32 cellular contexts compared by ENCODE assay signal in the genomic region with DNA sequence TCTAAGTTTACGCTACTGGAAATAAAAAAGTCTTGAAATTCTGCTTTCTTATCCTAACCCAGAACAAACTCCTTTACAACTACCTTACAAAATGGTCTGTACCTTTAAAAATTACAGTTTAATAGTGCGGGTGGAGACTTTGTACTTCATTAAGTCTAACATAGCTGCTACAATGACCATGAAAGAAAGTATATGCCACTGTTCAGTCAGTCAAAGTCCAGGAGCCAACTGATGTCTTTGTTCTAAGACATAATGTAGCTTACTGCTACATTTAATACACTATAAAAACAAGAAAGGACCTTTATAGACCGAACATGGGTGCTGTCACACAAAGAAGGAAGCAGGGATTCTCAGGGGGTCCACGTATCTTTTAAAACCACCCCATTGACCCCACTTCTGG.
"Had no signal": no experiment of that assay in that cellular context is flagged by ENCODE, and none has a peak within 500 bp of the region (broad histone marks: within the 10 kb centered on the region; RNA-seq: fewer than 3 reads in every experiment).

No MANE protein-coding gene starts in this region.

- H3K9me3 Mint-ChIP-seq: activated B cell treated with CpG ODN at 0.5 μM for 24 hours; activated CD4-positive, alpha-beta memory T cell treated with anti-CD3 and anti-CD28 coated beads for 36 hours; activated CD4-positive, alpha-beta T cell treated with anti-CD3 and anti-CD28 coated beads, Interleukin-2, amount 10 ng/mL, durations not matched to agents 24 days and 14 days; activated CD8-positive, alpha-beta T cell treated with anti-CD3 and anti-CD28 coated beads for 36 hours; activated naive CD4-positive, alpha-beta T cell treated with anti-CD3 and anti-CD28 coated beads, Interleukin-2, amount 10 ng/mL, durations not matched to agents 7 days and 5 days; activated naive CD4-positive, alpha-beta T cell treated with anti-CD3 and anti-CD28 coated beads, Interleukin-2, amount 50 U/mL, for 24 hours; activated naive CD8-positive, alpha-beta T cell treated with anti-CD3 and anti-CD28 coated beads, Interleukin-2, amount 10 ng/mL, durations not matched to agents 7 days and 5 days; activated naive CD8-positive, alpha-beta T cell treated with anti-CD3 and anti-CD28 coated beads, Interleukin-2, amount 50 U/mL, for 24 hours; activated T-cell treated with anti-CD3 and anti-CD28 coated beads, Interleukin-2, amount 50 U/mL, for 24 hours; activated T-helper 2 cell treated with anti-CD3 and anti-CD28 coated beads, Interferon-gamma antibody, Interleukin-2, Interleukin-4, amounts not matched to agents 10 μg/mL and 5 μg/mL and 100 μg/mL, durations not matched to agents 14 hours and 24 hours and 36 hours; T-helper 1 cell treated with Interleukin-12 subunit alpha and Interleukin-12 subunit beta and Interleukin-4 antibody, amounts not matched to agents 30 μg/mL and 1 μg/mL, for 36 hours; T-helper 2 cell treated with Interferon-gamma antibody and Interleukin-4, amounts not matched to agents 5 μg/mL and 100 μg/mL, for 36 hours had no signal

- ATAC-seq: activated CD8-positive, alpha-beta T cell treated with anti-CD3 and anti-CD28 coated beads for 36 hours; activated naive CD8-positive, alpha-beta T cell treated with anti-CD3 and anti-CD28 coated beads, Interleukin-2, amount 50 U/mL, for 24 hours; body of pancreas had no signal

- H3K27me3 Mint-ChIP-seq: activated B cell treated with CpG ODN at 0.5 μM for 24 hours; activated CD4-positive, alpha-beta memory T cell treated with anti-CD3 and anti-CD28 coated beads for 36 hours; activated CD4-positive, alpha-beta T cell treated with anti-CD3 and anti-CD28 coated beads, Interleukin-2, amount 10 ng/mL, durations not matched to agents 24 days and 14 days; activated CD8-positive, alpha-beta T cell treated with anti-CD3 and anti-CD28 coated beads for 36 hours; activated naive CD4-positive, alpha-beta T cell treated with anti-CD3 and anti-CD28 coated beads, Interleukin-2, amount 10 ng/mL, durations not matched to agents 7 days and 5 days; activated naive CD4-positive, alpha-beta T cell treated with anti-CD3 and anti-CD28 coated beads, Interleukin-2, amount 50 U/mL, for 24 hours; activated naive CD8-positive, alpha-beta T cell; activated naive CD8-positive, alpha-beta T cell treated with anti-CD3 and anti-CD28 coated beads, Interleukin-2, amount 10 ng/mL, durations not matched to agents 7 days and 5 days; activated naive CD8-positive, alpha-beta T cell treated with anti-CD3 and anti-CD28 coated beads, Interleukin-2, amount 50 U/mL, for 24 hours; activated T-cell treated with anti-CD3 and anti-CD28 coated beads, Interleukin-2, amount 50 U/mL, for 24 hours had no signal

- H3K27ac Mint-ChIP-seq: activated B cell treated with CpG ODN at 0.5 μM for 24 hours; activated CD4-positive, alpha-beta memory T cell treated with anti-CD3 and anti-CD28 coated beads for 36 hours; activated CD4-positive, alpha-beta T cell treated with anti-CD3 and anti-CD28 coated beads, Interleukin-2, amount 10 ng/mL, durations not matched to agents 24 days and 14 days; activated naive CD4-positive, alpha-beta T cell treated with anti-CD3 and anti-CD28 coated beads, Interleukin-2, amount 10 ng/mL, durations not matched to agents 7 days and 5 days; activated naive CD4-positive, alpha-beta T cell treated with anti-CD3 and anti-CD28 coated beads, Interleukin-2, amount 50 U/mL, for 24 hours; activated naive CD8-positive, alpha-beta T cell; activated naive CD8-positive, alpha-beta T cell treated with anti-CD3 and anti-CD28 coated beads, Interleukin-2, amount 10 ng/mL, durations not matched to agents 7 days and 5 days; activated naive CD8-positive, alpha-beta T cell treated with anti-CD3 and anti-CD28 coated beads, Interleukin-2, amount 50 U/mL, for 24 hours; activated T-cell treated with anti-CD3 and anti-CD28 coated beads, Interleukin-2, amount 50 U/mL, for 24 hours; activated T-helper 2 cell treated with anti-CD3 and anti-CD28 coated beads, Interferon-gamma antibody, Interleukin-2, Interleukin-4, amounts not matched to agents 10 μg/mL and 5 μg/mL and 100 μg/mL, durations not matched to agents 14 hours and 24 hours and 36 hours; T-helper 1 cell treated with Interleukin-12 subunit alpha and Interleukin-12 subunit beta and Interleukin-4 antibody, amounts not matched to agents 30 μg/mL and 1 μg/mL, for 36 hours; T-helper 2 cell treated with Interferon-gamma antibody and Interleukin-4, amounts not matched to agents 5 μg/mL and 100 μg/mL, for 36 hours had no signal

- H3K9me3 ChIP-seq: body of pancreas, breast epithelium had no signal

- H3K4me3 ChIP-seq: body of pancreas, breast epithelium had no signal

- H3K27ac ChIP-seq: body of pancreas, brain microvascular endothelial cell, breast epithelium, VCaP had no signal

- H3K4me3 Mint-ChIP-seq: activated B cell treated with CpG ODN at 0.5 μM for 24 hours; activated CD4-positive, alpha-beta memory T cell treated with anti-CD3 and anti-CD28 coated beads for 36 hours; activated CD4-positive, alpha-beta T cell treated with anti-CD3 and anti-CD28 coated beads, Interleukin-2, amount 10 ng/mL, durations not matched to agents 24 days and 14 days; activated CD8-positive, alpha-beta T cell treated with anti-CD3 and anti-CD28 coated beads for 36 hours; activated naive CD4-positive, alpha-beta T cell treated with anti-CD3 and anti-CD28 coated beads, Interleukin-2, amount 10 ng/mL, durations not matched to agents 7 days and 5 days; activated naive CD4-positive, alpha-beta T cell treated with anti-CD3 and anti-CD28 coated beads, Interleukin-2, amount 50 U/mL, for 24 hours; activated naive CD8-positive, alpha-beta T cell; activated naive CD8-positive, alpha-beta T cell treated with anti-CD3 and anti-CD28 coated beads, Interleukin-2, amount 10 ng/mL, durations not matched to agents 7 days and 5 days; activated naive CD8-positive, alpha-beta T cell treated with anti-CD3 and anti-CD28 coated beads, Interleukin-2, amount 50 U/mL, for 24 hours; activated T-cell treated with anti-CD3 and anti-CD28 coated beads, Interleukin-2, amount 50 U/mL, for 24 hours; T-helper 1 cell treated with Interleukin-12 subunit alpha and Interleukin-12 subunit beta and Interleukin-4 antibody, amounts not matched to agents 30 μg/mL and 1 μg/mL, for 36 hours; T-helper 2 cell treated with Interferon-gamma antibody and Interleukin-4, amounts not matched to agents 5 μg/mL and 100 μg/mL, for 36 hours had no signal

- DNase-seq: activated B cell treated with CpG ODN at 0.5 μM for 24 hours; activated CD4-positive, alpha-beta memory T cell treated with anti-CD3 and anti-CD28 coated beads for 36 hours; activated CD4-positive, alpha-beta T cell treated with anti-CD3 and anti-CD28 coated beads for 4 hours; activated CD4-positive, alpha-beta T cell treated with anti-CD3 and anti-CD28 coated beads, Interleukin-2, amount 10 ng/mL, durations not matched to agents 24 days and 14 days; activated CD4-positive, alpha-beta T cell treated with anti-CD3 and anti-CD28 coated beads, Interleukin-2, amount 50 U/mL, for 1 hour; activated CD4-positive, alpha-beta T cell treated with anti-CD3 and anti-CD28 coated beads, Interleukin-2, amount 50 U/mL, for 4 hours; activated CD4-positive, CD25-positive, alpha-beta regulatory T cell treated with anti-CD3 and anti-CD28 coated beads, Interleukin-2, amount 50 U/mL, for 72 hours; activated CD8-positive, alpha-beta memory T cell treated with anti-CD3 and anti-CD28 coated beads, Interleukin-2, amount 50 U/mL, for 4 hours; activated CD8-positive, alpha-beta T cell treated with anti-CD3 and anti-CD28 coated beads for 36 hours; activated effector memory CD4-positive, alpha-beta T cell treated with Interleukin-2 at 50 U/mL for 16 hours; activated gamma-delta T cell; activated naive CD4-positive, alpha-beta T cell treated with anti-CD3 and anti-CD28 coated beads, Interleukin-2, amount 10 ng/mL, durations not matched to agents 7 days and 5 days; activated naive CD4-positive, alpha-beta T cell treated with Interleukin-2 at 50 U/mL for 16 hours; activated naive CD8-positive, alpha-beta T cell treated with anti-CD3 and anti-CD28 coated beads, Interleukin-2, amount 10 ng/mL, durations not matched to agents 7 days and 5 days; activated naive CD8-positive, alpha-beta T cell treated with anti-CD3 and anti-CD28 coated beads, Interleukin-2, amount 50 U/mL, for 24 hours; activated T-cell treated with anti-CD3 and anti-CD28 coated beads for 4 hours; activated T-cell treated with anti-CD3 and anti-CD28 coated beads, Interleukin-2, amount 50 U/mL, for 24 hours; activated T-cell treated with anti-CD3 and anti-CD28 coated beads, Interleukin-2, amount 50 U/mL, for 48 hours; aorta; body of pancreas; brain microvascular endothelial cell; central memory CD4-positive, alpha-beta T cell; T-helper 1 cell; T-helper 2 cell; T-helper 9 cell had no signal

- H3K4me1 ChIP-seq: body of pancreas, breast epithelium had no signal

- H3K27me3 ChIP-seq: body of pancreas, brain microvascular endothelial cell, breast epithelium had no signal
